ENCODE assay signal across 17 cellular contexts in genomic region chr15:25177955-25178801, GRCh38.
DNase-seq lines count a peak whose midpoint lies in the region; ATAC-seq, FAIRE-seq and TF ChIP-seq lines count a peak whose summit lies in the region.
"Had no signal": no experiment of that assay in that cellular context is flagged by ENCODE, and none has a peak within 500 bp of the region (broad histone marks: within the 10 kb centered on the region; RNA-seq: fewer than 3 reads in every experiment).

No MANE protein-coding gene starts in this region.

- peaks cover 0 to 11% (median 0%) of the 10 kb centered on the region in 3 donors for H3K9me3 ChIP-seq in body of pancreas
- peaks cover 0 to 30% of the 10 kb centered on the region in 2 donors for H3K9me3 ChIP-seq in kidney (ENCODE audit: control insufficient read depth in 1 of 2, low read length in 2 of 2)
- peaks cover 52% of the 10 kb centered on the region for H3K9me3 ChIP-seq in suprapubic skin

- 27 to 68% methylated on average over 2 to 11 of the region's 11 CpGs for WGBS in body of pancreas, 2 donors
- 82% methylated on average over 4 of the region's 11 CpGs for WGBS in suprapubic skin

- H3K4me1 ChIP-seq in body of pancreas (no peaks in the 10 kb centered on the region), kidney (ENCODE audit: control insufficient read depth in 1 of 2, insufficient read depth in 1 of 2, low read depth in 1 of 2, low read length in 2 of 2) (no peaks in the 10 kb centered on the region), suprapubic skin (no peaks in the 10 kb centered on the region)

- no peak for TF ChIP-seq POLR2A in body of pancreas (IDR thresholded peaks at IDR 0.05)
- no peak for TF ChIP-seq POLR2A in suprapubic skin (IDR thresholded peaks at IDR 0.05)

- no peak for FAIRE-seq in kidney (lab: Jason Lieb, UNC)
- FAIRE-seq: astrocyte, HTR-8/SVneo, keratinocyte had no signal

- no peak for TF ChIP-seq EP300 in suprapubic skin (IDR thresholded peaks at IDR 0.05)

- no peak for ATAC-seq in body of pancreas
- ATAC-seq: naive thymus-derived CD8-positive, alpha-beta T cell had no signal

- TF ChIP-seq CTCF in body of pancreas (IDR thresholded peaks at IDR 0.05) (no peak), kidney (IDR thresholded peaks at IDR 0.05; ENCODE audit: borderline replicate concordance, extremely low read depth, insufficient read depth) (no peak), suprapubic skin (IDR thresholded peaks at IDR 0.05) (no peak)

- DNase-seq in activated CD4-positive, alpha-beta T cell treated with anti-CD3 and anti-CD28 coated beads for 1 hour, result peak; percentile 4
- DNase-seq in activated CD4-positive, alpha-beta T cell treated with anti-CD3 and anti-CD28 coated beads for 48 hours, result no peak
- DNase-seq in body of pancreas (peak in 3 of 4 donors; percentile 1 to 4 (median 3)), kidney (peak; percentile 58), suprapubic skin (ENCODE audit: low spot score in 2 of 2) (peak; percentile 24 to 39), HuH-7 (ENCODE audit: low spot score) (no peak), hepatic stellate cell (ENCODE audit: low spot score) (no peak), HuH-7.5 (ENCODE audit: low spot score) (no peak)
- DNase-seq: 8988T; effector CD4-positive, alpha-beta T cell; HFFc6; MM.1S; NK-92 treated with Interleukin-12 subunit alpha and Interleukin-12 subunit beta, amount 100 ng/mL, for 24 hours had no signal

- H3K27ac ChIP-seq in body of pancreas, result no peak overlapping the region
- H3K27ac ChIP-seq in kidney (ENCODE audit: low read depth in 2 of 2, low read length in 2 of 2), result no peak overlapping the region
- H3K27ac ChIP-seq in suprapubic skin, result no peak overlapping the region

- H3K27me3 ChIP-seq in body of pancreas (no peaks in the 10 kb centered on the region), suprapubic skin (no peaks in the 10 kb centered on the region)

- H3K4me3 ChIP-seq in body of pancreas (no peak overlapping the region), kidney (ENCODE audit: low read length in 2 of 2) (no peak overlapping the region), suprapubic skin (no peak overlapping the region)

- H3K9ac ChIP-seq in kidney (ENCODE audit: low read length in 2 of 2), result no peak overlapping the region

- intact Hi-C loops in body of pancreas (cut with DNase I), result no loop called here
- intact Hi-C loops in kidney (cut with DNase I), result no loop called here

- H3K36me3 ChIP-seq in body of pancreas (replicated peaks in 1 of 2; ENCODE audit: insufficient read depth in 1 of 2, low read depth in 2 of 2) (no peaks in the 10 kb centered on the region), kidney (ENCODE audit: control insufficient read depth in 1 of 2, insufficient read depth in 2 of 2, low read length in 2 of 2) (no peaks in the 10 kb centered on the region), suprapubic skin (no peaks in the 10 kb centered on the region)

Comparison
In these comparisons a context has a peak if more than half of its experiments do, and no peak if none do; other contexts are left out.
1. DNase-seq: peak in activated CD4-positive, alpha-beta T cell treated with anti-CD3 and anti-CD28 coated beads for 1 hour (single experiment), body of pancreas (3 of 4), kidney (single experiment) and suprapubic skin (2 of 2); none in activated CD4-positive, alpha-beta T cell treated with anti-CD3 and anti-CD28 coated beads for 48 hours (single experiment), HuH-7 (single experiment), hepatic stellate cell (single experiment) and HuH-7.5 (single experiment).